In the genomic region with DNA sequence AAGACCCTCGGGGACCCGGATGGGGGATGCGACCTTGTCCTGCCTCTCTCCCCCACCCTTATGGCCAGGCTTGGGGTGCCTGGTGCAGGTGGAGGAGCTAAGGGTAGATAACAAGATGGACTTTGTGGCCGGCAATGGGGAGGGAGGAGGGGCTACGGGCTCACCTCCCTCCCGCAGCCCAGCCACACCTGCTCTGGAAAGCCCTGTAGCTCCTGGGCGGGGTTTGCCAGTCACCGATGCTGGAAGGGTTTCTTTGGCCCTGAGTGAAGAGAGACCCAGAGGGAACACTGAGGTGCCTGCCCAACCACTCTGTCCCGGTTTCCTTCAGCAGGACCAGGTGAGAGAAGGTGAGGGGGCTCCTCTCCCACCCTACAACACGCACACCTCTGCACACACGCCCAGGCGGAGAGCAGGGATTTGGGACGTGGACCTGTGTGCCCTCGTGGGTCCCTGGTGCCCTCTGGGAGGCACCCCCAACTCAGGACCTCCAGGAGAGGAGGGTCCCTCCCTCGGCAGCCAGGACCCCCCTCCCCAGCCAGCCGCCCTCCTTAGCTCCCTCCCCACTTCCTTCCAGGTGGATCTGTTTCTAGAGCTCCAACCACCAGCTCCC, we compare ENCODE assay signal across 1 cellular context.
TF ChIP-seq lines count a peak whose summit lies in the region.

A gene (plus strand): TSS at position 229 of the 610 bp plus-strand sequence. CDS start 6,986 bp downstream, outside the sequence.

TF ChIP-seq in WTC11, 78 proteins besides CTCF, POLR2A, EP300 and RAD21 (continued from another document and continues in another):
- TF ChIP-seq ZNF317 (CRISPR knock-in tag; IDR thresholded peaks at IDR 0.05; ENCODE audit: borderline replicate concordance, low read depth) (no peak), PRRX2 (CRISPR knock-in tag; IDR thresholded peaks at IDR 0.05) (no peak), EMX1 (CRISPR knock-in tag; IDR thresholded peaks at IDR 0.05) (no peak), NFYB (CRISPR knock-in tag; conservative IDR thresholded peaks at IDR 0.05; ENCODE audit: low read depth) (no peak), ZNF263 (CRISPR knock-in tag; IDR thresholded peaks at IDR 0.05; ENCODE audit: low read depth) (no peak), ESRRA (CRISPR knock-in tag; IDR thresholded peaks at IDR 0.05; ENCODE audit: borderline replicate concordance) (no peak), TEAD4 (CRISPR knock-in tag; IDR thresholded peaks at IDR 0.05) (no peak), JAZF1 (CRISPR knock-in tag; IDR thresholded peaks at IDR 0.05) (no peak), SP1 (CRISPR knock-in tag; conservative IDR thresholded peaks at IDR 0.05) (0 out of 2 replicates have a peak, but pooled peaks have one; percentile 43), NFATC4 (CRISPR knock-in tag; IDR thresholded peaks at IDR 0.05) (no peak), NR1H2 (CRISPR knock-in tag; IDR thresholded peaks at IDR 0.05) (no peak), NFE2L1 (CRISPR knock-in tag; IDR thresholded peaks at IDR 0.05) (0 out of 2 replicates have a peak, but pooled peaks have one; percentile 34), CBFB (CRISPR knock-in tag; IDR thresholded peaks at IDR 0.05; ENCODE audit: low read depth) (no peak), SMAD4 (CRISPR knock-in tag; IDR thresholded peaks at IDR 0.05) (no peak), GRHL2 (CRISPR knock-in tag; IDR thresholded peaks at IDR 0.05; ENCODE audit: insufficient replicate concordance, severe bottlenecking) (no peak), CREB1 (CRISPR knock-in tag; IDR thresholded peaks at IDR 0.05) (no peak), SOX15 (CRISPR knock-in tag; IDR thresholded peaks at IDR 0.05) (no peak), ZBTB21 (CRISPR knock-in tag; IDR thresholded peaks at IDR 0.05; ENCODE audit: borderline replicate concordance) (no peak), SMAD3 (CRISPR knock-in tag; IDR thresholded peaks at IDR 0.05; ENCODE audit: borderline replicate concordance) (no peak), ZNF671 (CRISPR knock-in tag; IDR thresholded peaks at IDR 0.05) (no peak)
- TF ChIP-seq, protein P1, sequence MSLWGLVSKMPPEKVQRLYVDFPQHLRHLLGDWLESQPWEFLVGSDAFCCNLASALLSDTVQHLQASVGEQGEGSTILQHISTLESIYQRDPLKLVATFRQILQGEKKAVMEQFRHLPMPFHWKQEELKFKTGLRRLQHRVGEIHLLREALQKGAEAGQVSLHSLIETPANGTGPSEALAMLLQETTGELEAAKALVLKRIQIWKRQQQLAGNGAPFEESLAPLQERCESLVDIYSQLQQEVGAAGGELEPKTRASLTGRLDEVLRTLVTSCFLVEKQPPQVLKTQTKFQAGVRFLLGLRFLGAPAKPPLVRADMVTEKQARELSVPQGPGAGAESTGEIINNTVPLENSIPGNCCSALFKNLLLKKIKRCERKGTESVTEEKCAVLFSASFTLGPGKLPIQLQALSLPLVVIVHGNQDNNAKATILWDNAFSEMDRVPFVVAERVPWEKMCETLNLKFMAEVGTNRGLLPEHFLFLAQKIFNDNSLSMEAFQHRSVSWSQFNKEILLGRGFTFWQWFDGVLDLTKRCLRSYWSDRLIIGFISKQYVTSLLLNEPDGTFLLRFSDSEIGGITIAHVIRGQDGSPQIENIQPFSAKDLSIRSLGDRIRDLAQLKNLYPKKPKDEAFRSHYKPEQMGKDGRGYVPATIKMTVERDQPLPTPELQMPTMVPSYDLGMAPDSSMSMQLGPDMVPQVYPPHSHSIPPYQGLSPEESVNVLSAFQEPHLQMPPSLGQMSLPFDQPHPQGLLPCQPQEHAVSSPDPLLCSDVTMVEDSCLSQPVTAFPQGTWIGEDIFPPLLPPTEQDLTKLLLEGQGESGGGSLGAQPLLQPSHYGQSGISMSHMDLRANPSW (CRISPR knock-in tag; conservative IDR thresholded peaks at IDR 0.05; ENCODE audit: low read depth) = no peak
- TF ChIP-seq, protein P2, sequence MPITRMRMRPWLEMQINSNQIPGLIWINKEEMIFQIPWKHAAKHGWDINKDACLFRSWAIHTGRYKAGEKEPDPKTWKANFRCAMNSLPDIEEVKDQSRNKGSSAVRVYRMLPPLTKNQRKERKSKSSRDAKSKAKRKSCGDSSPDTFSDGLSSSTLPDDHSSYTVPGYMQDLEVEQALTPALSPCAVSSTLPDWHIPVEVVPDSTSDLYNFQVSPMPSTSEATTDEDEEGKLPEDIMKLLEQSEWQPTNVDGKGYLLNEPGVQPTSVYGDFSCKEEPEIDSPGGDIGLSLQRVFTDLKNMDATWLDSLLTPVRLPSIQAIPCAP (CRISPR knock-in tag; IDR thresholded peaks at IDR 0.05) = no peak
- TF ChIP-seq, protein P3, sequence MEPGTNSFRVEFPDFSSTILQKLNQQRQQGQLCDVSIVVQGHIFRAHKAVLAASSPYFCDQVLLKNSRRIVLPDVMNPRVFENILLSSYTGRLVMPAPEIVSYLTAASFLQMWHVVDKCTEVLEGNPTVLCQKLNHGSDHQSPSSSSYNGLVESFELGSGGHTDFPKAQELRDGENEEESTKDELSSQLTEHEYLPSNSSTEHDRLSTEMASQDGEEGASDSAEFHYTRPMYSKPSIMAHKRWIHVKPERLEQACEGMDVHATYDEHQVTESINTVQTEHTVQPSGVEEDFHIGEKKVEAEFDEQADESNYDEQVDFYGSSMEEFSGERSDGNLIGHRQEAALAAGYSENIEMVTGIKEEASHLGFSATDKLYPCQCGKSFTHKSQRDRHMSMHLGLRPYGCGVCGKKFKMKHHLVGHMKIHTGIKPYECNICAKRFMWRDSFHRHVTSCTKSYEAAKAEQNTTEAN (CRISPR knock-in tag; IDR thresholded peaks at IDR 0.05) = 0 out of 2 replicates have a peak, but pooled peaks have one; percentile 51
- TF ChIP-seq, protein P4, sequence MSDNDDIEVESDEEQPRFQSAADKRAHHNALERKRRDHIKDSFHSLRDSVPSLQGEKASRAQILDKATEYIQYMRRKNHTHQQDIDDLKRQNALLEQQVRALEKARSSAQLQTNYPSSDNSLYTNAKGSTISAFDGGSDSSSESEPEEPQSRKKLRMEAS (CRISPR knock-in tag; IDR thresholded peaks at IDR 0.05) = no peak
- TF ChIP-seq, protein P5, sequence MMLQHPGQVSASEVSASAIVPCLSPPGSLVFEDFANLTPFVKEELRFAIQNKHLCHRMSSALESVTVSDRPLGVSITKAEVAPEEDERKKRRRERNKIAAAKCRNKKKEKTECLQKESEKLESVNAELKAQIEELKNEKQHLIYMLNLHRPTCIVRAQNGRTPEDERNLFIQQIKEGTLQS (CRISPR knock-in tag; conservative IDR thresholded peaks at IDR 0.05) = no peak
- TF ChIP-seq, protein P6, sequence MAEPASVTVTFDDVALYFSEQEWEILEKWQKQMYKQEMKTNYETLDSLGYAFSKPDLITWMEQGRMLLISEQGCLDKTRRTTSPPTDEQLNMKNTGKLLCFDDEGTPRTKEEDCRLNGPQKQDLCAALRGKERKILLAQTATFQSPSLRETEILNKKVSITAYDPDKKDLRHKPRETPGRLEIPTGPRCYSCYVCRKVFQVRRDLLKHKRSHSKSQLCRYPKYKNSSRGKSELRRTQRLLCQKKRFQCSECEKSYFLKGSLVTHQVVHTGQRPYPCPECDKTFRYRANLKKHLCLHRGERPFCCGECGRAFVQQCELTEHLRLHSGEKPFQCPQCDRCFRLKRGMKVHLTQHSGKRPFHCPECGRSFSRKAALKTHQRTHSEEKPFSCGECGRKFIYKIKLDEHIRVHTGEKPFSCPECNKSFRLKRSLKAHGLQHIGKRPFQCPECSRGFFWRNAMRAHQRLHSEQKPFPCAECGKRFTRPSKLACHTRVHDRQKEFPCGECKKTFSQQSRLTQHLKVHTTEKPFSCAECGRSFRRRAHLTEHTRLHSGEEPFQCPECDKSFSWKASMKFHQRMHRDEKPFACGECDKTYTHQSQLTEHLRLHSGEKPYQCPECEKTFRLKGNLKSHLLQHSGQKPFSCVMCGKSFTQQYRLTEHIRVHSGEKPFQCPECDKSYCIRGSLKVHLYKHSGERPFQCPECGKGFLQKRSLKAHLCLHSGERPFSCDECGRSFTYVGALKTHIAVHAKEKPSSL (CRISPR knock-in tag; conservative IDR thresholded peaks at IDR 0.05) = no peak
- TF ChIP-seq, protein P7, sequence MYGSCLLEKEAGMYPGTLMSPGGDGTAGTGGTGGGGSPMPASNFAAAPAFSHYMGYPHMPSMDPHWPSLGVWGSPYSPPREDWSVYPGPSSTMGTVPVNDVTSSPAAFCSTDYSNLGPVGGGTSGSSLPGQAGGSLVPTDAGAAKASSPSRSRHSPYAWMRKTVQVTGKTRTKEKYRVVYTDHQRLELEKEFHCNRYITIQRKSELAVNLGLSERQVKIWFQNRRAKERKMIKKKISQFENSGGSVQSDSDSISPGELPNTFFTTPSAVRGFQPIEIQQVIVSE (CRISPR knock-in tag; IDR thresholded peaks at IDR 0.05; ENCODE audit: borderline replicate concordance) = no peak
- TF ChIP-seq, protein P8, sequence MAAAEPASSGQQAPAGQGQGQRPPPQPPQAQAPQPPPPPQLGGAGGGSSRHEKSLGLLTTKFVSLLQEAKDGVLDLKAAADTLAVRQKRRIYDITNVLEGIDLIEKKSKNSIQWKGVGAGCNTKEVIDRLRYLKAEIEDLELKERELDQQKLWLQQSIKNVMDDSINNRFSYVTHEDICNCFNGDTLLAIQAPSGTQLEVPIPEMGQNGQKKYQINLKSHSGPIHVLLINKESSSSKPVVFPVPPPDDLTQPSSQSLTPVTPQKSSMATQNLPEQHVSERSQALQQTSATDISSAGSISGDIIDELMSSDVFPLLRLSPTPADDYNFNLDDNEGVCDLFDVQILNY (CRISPR knock-in tag; IDR thresholded peaks at IDR 0.05) = 0 out of 2 replicates have a peak, but pooled peaks have one; percentile 14
- TF ChIP-seq, protein P9, sequence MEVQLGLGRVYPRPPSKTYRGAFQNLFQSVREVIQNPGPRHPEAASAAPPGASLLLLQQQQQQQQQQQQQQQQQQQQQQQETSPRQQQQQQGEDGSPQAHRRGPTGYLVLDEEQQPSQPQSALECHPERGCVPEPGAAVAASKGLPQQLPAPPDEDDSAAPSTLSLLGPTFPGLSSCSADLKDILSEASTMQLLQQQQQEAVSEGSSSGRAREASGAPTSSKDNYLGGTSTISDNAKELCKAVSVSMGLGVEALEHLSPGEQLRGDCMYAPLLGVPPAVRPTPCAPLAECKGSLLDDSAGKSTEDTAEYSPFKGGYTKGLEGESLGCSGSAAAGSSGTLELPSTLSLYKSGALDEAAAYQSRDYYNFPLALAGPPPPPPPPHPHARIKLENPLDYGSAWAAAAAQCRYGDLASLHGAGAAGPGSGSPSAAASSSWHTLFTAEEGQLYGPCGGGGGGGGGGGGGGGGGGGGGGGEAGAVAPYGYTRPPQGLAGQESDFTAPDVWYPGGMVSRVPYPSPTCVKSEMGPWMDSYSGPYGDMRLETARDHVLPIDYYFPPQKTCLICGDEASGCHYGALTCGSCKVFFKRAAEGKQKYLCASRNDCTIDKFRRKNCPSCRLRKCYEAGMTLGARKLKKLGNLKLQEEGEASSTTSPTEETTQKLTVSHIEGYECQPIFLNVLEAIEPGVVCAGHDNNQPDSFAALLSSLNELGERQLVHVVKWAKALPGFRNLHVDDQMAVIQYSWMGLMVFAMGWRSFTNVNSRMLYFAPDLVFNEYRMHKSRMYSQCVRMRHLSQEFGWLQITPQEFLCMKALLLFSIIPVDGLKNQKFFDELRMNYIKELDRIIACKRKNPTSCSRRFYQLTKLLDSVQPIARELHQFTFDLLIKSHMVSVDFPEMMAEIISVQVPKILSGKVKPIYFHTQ (CRISPR knock-in tag; IDR thresholded peaks at IDR 0.05) = no peak
- TF ChIP-seq, protein P10, sequence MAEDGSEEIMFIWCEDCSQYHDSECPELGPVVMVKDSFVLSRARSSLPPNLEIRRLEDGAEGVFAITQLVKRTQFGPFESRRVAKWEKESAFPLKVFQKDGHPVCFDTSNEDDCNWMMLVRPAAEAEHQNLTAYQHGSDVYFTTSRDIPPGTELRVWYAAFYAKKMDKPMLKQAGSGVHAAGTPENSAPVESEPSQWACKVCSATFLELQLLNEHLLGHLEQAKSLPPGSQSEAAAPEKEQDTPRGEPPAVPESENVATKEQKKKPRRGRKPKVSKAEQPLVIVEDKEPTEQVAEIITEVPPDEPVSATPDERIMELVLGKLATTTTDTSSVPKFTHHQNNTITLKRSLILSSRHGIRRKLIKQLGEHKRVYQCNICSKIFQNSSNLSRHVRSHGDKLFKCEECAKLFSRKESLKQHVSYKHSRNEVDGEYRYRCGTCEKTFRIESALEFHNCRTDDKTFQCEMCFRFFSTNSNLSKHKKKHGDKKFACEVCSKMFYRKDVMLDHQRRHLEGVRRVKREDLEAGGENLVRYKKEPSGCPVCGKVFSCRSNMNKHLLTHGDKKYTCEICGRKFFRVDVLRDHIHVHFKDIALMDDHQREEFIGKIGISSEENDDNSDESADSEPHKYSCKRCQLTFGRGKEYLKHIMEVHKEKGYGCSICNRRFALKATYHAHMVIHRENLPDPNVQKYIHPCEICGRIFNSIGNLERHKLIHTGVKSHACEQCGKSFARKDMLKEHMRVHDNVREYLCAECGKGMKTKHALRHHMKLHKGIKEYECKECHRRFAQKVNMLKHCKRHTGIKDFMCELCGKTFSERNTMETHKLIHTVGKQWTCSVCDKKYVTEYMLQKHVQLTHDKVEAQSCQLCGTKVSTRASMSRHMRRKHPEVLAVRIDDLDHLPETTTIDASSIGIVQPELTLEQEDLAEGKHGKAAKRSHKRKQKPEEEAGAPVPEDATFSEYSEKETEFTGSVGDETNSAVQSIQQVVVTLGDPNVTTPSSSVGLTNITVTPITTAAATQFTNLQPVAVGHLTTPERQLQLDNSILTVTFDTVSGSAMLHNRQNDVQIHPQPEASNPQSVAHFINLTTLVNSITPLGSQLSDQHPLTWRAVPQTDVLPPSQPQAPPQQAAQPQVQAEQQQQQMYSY (CRISPR knock-in tag; IDR thresholded peaks at IDR 0.05) = 0 out of 2 replicates have a peak, but pooled peaks have one; percentile 12
- TF ChIP-seq, protein P11, sequence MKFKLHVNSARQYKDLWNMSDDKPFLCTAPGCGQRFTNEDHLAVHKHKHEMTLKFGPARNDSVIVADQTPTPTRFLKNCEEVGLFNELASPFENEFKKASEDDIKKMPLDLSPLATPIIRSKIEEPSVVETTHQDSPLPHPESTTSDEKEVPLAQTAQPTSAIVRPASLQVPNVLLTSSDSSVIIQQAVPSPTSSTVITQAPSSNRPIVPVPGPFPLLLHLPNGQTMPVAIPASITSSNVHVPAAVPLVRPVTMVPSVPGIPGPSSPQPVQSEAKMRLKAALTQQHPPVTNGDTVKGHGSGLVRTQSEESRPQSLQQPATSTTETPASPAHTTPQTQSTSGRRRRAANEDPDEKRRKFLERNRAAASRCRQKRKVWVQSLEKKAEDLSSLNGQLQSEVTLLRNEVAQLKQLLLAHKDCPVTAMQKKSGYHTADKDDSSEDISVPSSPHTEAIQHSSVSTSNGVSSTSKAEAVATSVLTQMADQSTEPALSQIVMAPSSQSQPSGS (CRISPR knock-in tag; IDR thresholded peaks at IDR 0.05; ENCODE audit: borderline replicate concordance, low read depth) = no peak
- TF ChIP-seq, protein P12, sequence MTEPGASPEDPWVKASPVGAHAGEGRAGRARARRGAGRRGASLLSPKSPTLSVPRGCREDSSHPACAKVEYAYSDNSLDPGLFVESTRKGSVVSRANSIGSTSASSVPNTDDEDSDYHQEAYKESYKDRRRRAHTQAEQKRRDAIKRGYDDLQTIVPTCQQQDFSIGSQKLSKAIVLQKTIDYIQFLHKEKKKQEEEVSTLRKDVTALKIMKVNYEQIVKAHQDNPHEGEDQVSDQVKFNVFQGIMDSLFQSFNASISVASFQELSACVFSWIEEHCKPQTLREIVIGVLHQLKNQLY (CRISPR knock-in tag; IDR thresholded peaks at IDR 0.05) = no peak
- TF ChIP-seq, protein P13, sequence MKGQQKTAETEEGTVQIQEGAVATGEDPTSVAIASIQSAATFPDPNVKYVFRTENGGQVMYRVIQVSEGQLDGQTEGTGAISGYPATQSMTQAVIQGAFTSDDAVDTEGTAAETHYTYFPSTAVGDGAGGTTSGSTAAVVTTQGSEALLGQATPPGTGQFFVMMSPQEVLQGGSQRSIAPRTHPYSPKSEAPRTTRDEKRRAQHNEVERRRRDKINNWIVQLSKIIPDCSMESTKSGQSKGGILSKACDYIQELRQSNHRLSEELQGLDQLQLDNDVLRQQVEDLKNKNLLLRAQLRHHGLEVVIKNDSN (CRISPR knock-in tag; IDR thresholded peaks at IDR 0.05) = no peak
